In the genomic region with DNA sequence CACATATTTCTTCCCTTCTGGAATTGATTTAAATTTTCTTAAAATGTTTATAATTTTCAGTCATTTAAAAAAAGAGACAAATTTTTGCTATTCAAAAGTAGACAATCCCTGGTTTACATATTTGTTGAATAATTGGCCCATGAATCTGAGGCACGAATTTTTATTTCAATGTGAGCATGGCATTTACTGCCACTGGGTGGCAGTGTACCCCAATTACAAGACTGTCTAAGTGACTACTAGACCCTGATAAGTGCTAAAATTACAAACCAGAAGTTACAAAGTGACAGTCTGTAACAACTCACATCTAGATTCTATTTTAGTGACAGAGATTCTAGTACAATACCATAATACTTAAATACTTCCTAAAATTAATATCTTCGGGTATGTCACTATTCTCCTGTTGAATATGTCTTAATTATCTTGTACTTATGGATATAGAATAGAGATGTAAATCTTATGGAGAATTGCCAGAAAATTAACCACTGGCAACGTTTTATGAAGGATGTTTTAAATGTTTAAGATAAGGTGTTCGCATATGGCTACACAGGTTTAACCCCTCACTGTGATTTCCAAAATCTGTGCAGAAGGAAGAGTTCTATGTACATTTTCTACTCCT, we compare ENCODE assay signal across 7 cellular contexts.
DNase-seq lines count a peak whose midpoint lies in the region; ATAC-seq and TF ChIP-seq lines count a peak whose summit lies in the region.

No MANE protein-coding gene starts in this region.

- H3K4me1 Mint-ChIP-seq in type B pancreatic cell (ENCODE audit: unreplicated experiment) = no peaks in the 10 kb centered on the region

- peaks cover 30% of the 10 kb centered on the region for H3K27me3 Mint-ChIP-seq in type B pancreatic cell

- no peak overlapping the region for H3K27ac Mint-ChIP-seq in type B pancreatic cell

- DNase-seq in G401 (ENCODE audit: low spot score) = peak; percentile 66
- peak; percentile 47 for DNase-seq in HCEC 1CT
- peak; percentile 3 to 15 for DNase-seq in NCI-H526 (lab: John Stamatoyannopoulos, UW)
- DNase-seq in T47D (ENCODE audit: low read depth in 1 of 2, low spot score in 1 of 2) = peak; percentile 12 to 62
- DNase-seq in kidney tubule cell (ENCODE audit: low spot score) = peak; percentile 61
- no peak for DNase-seq in type B pancreatic cell (ENCODE audit: extremely low spot score, unreplicated experiment)

- in situ Hi-C loops in G401 (cut with HindIII; ENCODE audit: low sequenced_read_pairs) = no loop called here
- in situ Hi-C loops in T47D (cut with HindIII; ENCODE audit: low pct_unique_long_range_greater_than_20kb, low sequenced_read_pairs) = no loop called here

- TF ChIP-seq CTCF in type B pancreatic cell (conservative IDR thresholded peaks at IDR 0.05) = peak; percentile 94

- no peak for ATAC-seq in HG03571 (IDR thresholded peaks at IDR 0.05; ENCODE audit: unreplicated experiment)

- no peaks in the 10 kb centered on the region for H3K9me3 Mint-ChIP-seq in type B pancreatic cell

- H3K4me3 Mint-ChIP-seq in type B pancreatic cell = no peak overlapping the region

- H3K36me3 Mint-ChIP-seq in type B pancreatic cell = no peaks in the 10 kb centered on the region
